ENCODE assay signal across 8 cellular contexts in genomic region chr15:34549381-34549809, GRCh38. TPM values are rescaled to one million over a fixed set of nuclear protein-coding genes. Genes with fewer than 3 reads are reported as not detected.
DNase-seq lines count a peak whose midpoint lies in the region; ATAC-seq lines count a peak whose summit lies in the region.
"Not testable (repeated sequence)": the region's sequence is repeated elsewhere in the genome, so short reads cannot be mapped to it uniquely, and the experiment has no call there.

No MANE protein-coding gene starts in this region.

- H3K4me3 Mint-ChIP-seq in CD4-positive, CD25-positive, alpha-beta regulatory T cell; central memory CD8-positive, alpha-beta T cell: not testable (repeated sequence)

- not testable (repeated sequence) for H3K27me3 ChIP-seq in CD4-positive, CD25-positive, alpha-beta regulatory T cell (ENCODE audit: control insufficient read depth, insufficient read depth, low read length)

- H3K27ac Mint-ChIP-seq in CD4-positive, CD25-positive, alpha-beta regulatory T cell; central memory CD8-positive, alpha-beta T cell (ENCODE audit: low read depth): not testable (repeated sequence)

- peak; percentile 52 to 66 for ATAC-seq in CD4-positive, CD25-positive, alpha-beta regulatory T cell (ENCODE audit: low read depth in 2 of 2)
- ATAC-seq in GM18858 (IDR thresholded peaks at IDR 0.05; ENCODE audit: unreplicated experiment), result peak; percentile 62
- peak; percentile 42 for ATAC-seq in GM19397 (IDR thresholded peaks at IDR 0.05; ENCODE audit: unreplicated experiment)
- peak; percentile 56 for ATAC-seq in GM21717 (IDR thresholded peaks at IDR 0.05; ENCODE audit: unreplicated experiment)
- peak; percentile 75 for ATAC-seq in HG02885 (IDR thresholded peaks at IDR 0.05; ENCODE audit: poor library complexity, unreplicated experiment)
- ATAC-seq in HG03196 (IDR thresholded peaks at IDR 0.05; ENCODE audit: unreplicated experiment), result peak; percentile 42
- ATAC-seq in activated CD4-positive, CD25-positive, alpha-beta regulatory T cell treated with anti-CD3 and anti-CD28 coated beads, Interleukin-2, amount 50 U/mL, for 24 hours, result peak; percentile 84 to 88
- ATAC-seq in central memory CD8-positive, alpha-beta T cell (replicated peaks; ENCODE audit: extremely low read depth, poor library complexity, severe bottlenecking), result peak; percentile 50

- H3K4me1 ChIP-seq in CD4-positive, CD25-positive, alpha-beta regulatory T cell (ENCODE audit: control insufficient read depth, insufficient read depth, low read length, poor library complexity, severe bottlenecking), result not testable (repeated sequence)

- not testable (repeated sequence) for H3K36me3 Mint-ChIP-seq in CD4-positive, CD25-positive, alpha-beta regulatory T cell; central memory CD8-positive, alpha-beta T cell (ENCODE audit: insufficient read depth)

- DNase-seq in CD4-positive, CD25-positive, alpha-beta regulatory T cell; central memory CD8-positive, alpha-beta T cell (ENCODE audit: low spot score in 2 of 2): not testable (repeated sequence)

- H3K9me3 Mint-ChIP-seq in CD4-positive, CD25-positive, alpha-beta regulatory T cell; central memory CD8-positive, alpha-beta T cell: not testable (repeated sequence)

- H3K9me3 ChIP-seq in CD4-positive, CD25-positive, alpha-beta regulatory T cell (ENCODE audit: control insufficient read depth in 2 of 2, low read length in 2 of 2), result not testable (repeated sequence)

- H3K4me3 ChIP-seq in CD4-positive, CD25-positive, alpha-beta regulatory T cell (ENCODE audit: low read depth, low read length), result not testable (repeated sequence)

- not testable (repeated sequence) for H3K4me1 Mint-ChIP-seq in CD4-positive, CD25-positive, alpha-beta regulatory T cell; central memory CD8-positive, alpha-beta T cell

- not testable (repeated sequence) for H3K27me3 Mint-ChIP-seq in CD4-positive, CD25-positive, alpha-beta regulatory T cell; central memory CD8-positive, alpha-beta T cell

- H3K36me3 ChIP-seq in CD4-positive, CD25-positive, alpha-beta regulatory T cell (ENCODE audit: control insufficient read depth, insufficient read depth, low read length), result not testable (repeated sequence)

- H3K27ac ChIP-seq in CD4-positive, CD25-positive, alpha-beta regulatory T cell (ENCODE audit: insufficient read depth, low read length, poor library complexity, severe bottlenecking), result not testable (repeated sequence)

RNA-seq across cellular contexts. Expression of gene GOLGA8B, which starts 34.1 kb away (rescaled TPM):
- 545 TPM for total RNA-seq in CD4-positive, CD25-positive, alpha-beta regulatory T cell
- polyA plus RNA-seq in CD4-positive, CD25-positive, alpha-beta regulatory T cell, result 10 to 100 TPM in 2 of 4 donors, 1 to 10 TPM in 2; 5.1 to 14.2 (median 9.6) TPM
